ENCODE assay signal across 2 cellular contexts in the genomic region with DNA sequence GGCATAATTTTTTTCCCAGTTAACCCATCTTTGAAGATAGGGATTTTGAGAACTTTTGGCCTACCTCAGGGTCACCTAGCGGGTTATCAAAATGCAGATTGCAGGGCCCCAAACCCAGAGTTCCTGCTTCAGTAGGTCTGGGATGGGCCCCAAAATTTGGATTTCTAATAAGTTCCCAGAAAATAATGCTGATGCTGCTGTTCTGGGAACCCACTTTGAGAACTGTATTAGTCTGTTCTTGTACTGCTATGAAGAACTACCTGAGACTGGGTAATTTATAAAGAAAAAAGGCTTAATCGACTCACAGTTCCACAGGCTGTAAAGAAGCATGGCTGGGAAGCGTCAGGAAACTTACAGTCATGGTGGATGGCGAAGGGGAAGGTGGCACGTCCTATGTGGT.
TF ChIP-seq lines count a peak whose summit lies in the region.

No MANE protein-coding gene starts in this region.

TF ChIP-seq in A549, 52 proteins besides CTCF, POLR2A, EP300 and RAD21 (continued from another document):
- peak; percentile 56 for TF ChIP-seq MAFK (IDR thresholded peaks at IDR 0.05; ENCODE audit: partially characterized antibody)

TF ChIP-seq in IMR-90, 13 proteins besides CTCF, POLR2A, EP300 and RAD21 (continued from another document):
- peak; percentile 47; the same call in 1 of the 2 replicates for TF ChIP-seq MAFK (IDR thresholded peaks at IDR 0.05; ENCODE audit: low read depth, low read length)
- TF ChIP-seq, protein P1, sequence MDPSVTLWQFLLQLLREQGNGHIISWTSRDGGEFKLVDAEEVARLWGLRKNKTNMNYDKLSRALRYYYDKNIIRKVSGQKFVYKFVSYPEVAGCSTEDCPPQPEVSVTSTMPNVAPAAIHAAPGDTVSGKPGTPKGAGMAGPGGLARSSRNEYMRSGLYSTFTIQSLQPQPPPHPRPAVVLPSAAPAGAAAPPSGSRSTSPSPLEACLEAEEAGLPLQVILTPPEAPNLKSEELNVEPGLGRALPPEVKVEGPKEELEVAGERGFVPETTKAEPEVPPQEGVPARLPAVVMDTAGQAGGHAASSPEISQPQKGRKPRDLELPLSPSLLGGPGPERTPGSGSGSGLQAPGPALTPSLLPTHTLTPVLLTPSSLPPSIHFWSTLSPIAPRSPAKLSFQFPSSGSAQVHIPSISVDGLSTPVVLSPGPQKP (IDR thresholded peaks at IDR 0.05; ENCODE audit: borderline replicate concordance, low read depth, low read length): no peak
- no peak for TF ChIP-seq FOS (IDR thresholded peaks at IDR 0.05; ENCODE audit: low read depth, low read length)
- TF ChIP-seq MAZ (IDR thresholded peaks at IDR 0.05; ENCODE audit: borderline replicate concordance, low read depth, low read length): no peak
